1 cellular context compared by ENCODE assay signal in the genomic region with DNA sequence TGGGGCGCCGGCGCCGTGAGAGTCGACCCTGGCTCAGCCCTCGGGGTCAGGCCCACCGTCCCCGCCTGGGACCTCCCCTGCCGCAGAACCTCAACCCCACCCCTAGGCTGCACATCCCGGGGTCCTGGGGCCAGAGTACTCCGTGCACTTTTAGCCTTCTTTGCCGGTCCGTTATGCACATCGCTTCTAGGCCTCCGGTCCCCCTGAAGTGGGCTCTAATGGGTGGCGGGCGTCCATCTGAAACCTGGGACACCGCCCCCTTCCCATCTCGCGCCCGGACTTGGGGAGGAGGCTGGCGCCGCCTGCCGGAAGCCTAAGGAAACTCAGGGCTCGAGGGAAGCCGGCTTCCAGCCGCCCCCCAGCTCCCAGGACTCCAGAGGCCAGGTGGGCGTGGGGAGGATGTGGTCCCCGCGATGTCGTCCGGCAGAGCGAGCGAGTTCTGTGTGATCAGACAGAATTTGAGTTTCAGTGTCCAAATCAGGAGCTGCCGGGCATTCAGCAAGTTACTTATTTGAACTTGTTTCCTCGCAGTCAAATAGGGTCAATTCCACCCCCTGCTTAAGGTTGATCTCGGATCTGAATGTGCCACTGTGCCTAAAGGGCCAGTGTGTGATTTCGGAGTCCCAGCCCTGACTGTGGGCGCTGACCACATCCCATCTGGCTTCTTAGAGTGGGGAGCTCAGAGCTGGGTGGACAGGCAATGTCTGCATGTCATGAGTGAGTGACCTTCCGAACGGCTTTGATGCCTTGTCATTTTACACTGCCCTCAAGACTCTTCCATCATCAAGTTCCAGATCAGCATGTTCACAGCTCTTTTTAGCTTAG.
TF ChIP-seq lines count a peak whose summit lies in the region.

No MANE protein-coding gene starts in this region.

TF ChIP-seq in Ishikawa, 13 proteins besides CTCF, POLR2A, EP300 and RAD21 (continued from another document):
- TF ChIP-seq YY1 (IDR thresholded peaks at IDR 0.05; ENCODE audit: low read depth) (0 out of 2 replicates have a peak, but pooled peaks have one; percentile 5), USF1 (IDR thresholded peaks at IDR 0.05) (no peak), EGR1 (IDR thresholded peaks at IDR 0.05) (no peak), FOXM1 (IDR thresholded peaks at IDR 0.05; ENCODE audit: borderline replicate concordance, low read depth) (no peak), ZBTB7A (IDR thresholded peaks at IDR 0.05; ENCODE audit: low read depth) (peak; percentile 73)
